Comparison of ENCODE assay signal across 6 cellular contexts in the genomic region with DNA sequence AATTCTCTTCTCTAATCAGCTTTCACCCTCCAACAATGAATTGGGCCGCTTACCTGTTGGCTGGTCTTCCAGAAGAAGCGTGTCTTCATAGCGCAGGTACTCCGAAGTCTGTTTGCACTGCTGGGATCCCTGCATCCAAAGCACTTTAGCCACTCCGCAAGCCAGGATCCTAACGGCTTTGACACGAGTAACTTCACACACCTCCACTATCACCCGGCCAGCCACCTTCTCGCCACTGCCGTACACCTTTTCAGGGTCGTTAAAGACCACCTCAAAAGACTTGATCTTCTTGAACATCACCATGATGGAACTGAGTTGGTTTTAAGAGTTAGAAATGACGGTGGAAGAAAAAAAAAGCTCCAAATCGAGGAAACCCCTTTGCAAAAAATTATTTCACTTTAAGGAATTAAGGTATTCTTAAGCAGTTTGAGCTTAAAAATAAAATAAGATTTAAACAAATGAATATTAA. TPM values are rescaled to one million over a fixed set of nuclear protein-coding genes. Genes with fewer than 3 reads are reported as not detected.
DNase-seq lines count a peak whose midpoint lies in the region; ATAC-seq, FAIRE-seq and TF ChIP-seq lines count a peak whose summit lies in the region.

No MANE protein-coding gene starts in this region.

- intact Hi-C loops in kidney (cut with DNase I) = no loop called here

- peak overlapping the region; percentile 88 to 98 for H3K9ac ChIP-seq in kidney (ENCODE audit: low read length in 2 of 2)

- H3K27me3 Mint-ChIP-seq in T-helper 17 cell = no peaks in the 10 kb centered on the region

- H3K4me1 ChIP-seq in kidney (ENCODE audit: control insufficient read depth in 1 of 2, insufficient read depth in 1 of 2, low read depth in 1 of 2, low read length in 2 of 2) = peaks cover 11 to 16% of the 10 kb centered on the region in 2 donors

- H3K27ac Mint-ChIP-seq in T-helper 17 cell = peak overlapping the region; percentile 97

- DNase-seq in COLO668 (lab: John Stamatoyannopoulos, UW; ENCODE audit: unreplicated experiment) (peak; percentile 30), T-helper 17 cell (no peak), kidney (no peak)
- no peak for DNase-seq in central memory CD4-positive, alpha-beta T cell

- H3K4me3 Mint-ChIP-seq in T-helper 17 cell = peak overlapping the region; percentile 99

- peaks cover 65% of the 10 kb centered on the region for H3K4me1 Mint-ChIP-seq in T-helper 17 cell

- H3K36me3 ChIP-seq in kidney (ENCODE audit: control insufficient read depth in 1 of 2, insufficient read depth in 2 of 2, low read length in 2 of 2) = peaks cover 31 to 44% of the 10 kb centered on the region in 2 donors

- H3K36me3 Mint-ChIP-seq in T-helper 17 cell (ENCODE audit: low read depth) = peaks cover 25% of the 10 kb centered on the region

- FAIRE-seq in kidney (lab: Jason Lieb, UNC) = no peak

- ATAC-seq in T-helper 17 cell = no peak
- no peak for ATAC-seq in HG03045 (IDR thresholded peaks at IDR 0.05; ENCODE audit: unreplicated experiment)
- no peak for ATAC-seq in GM18861 (IDR thresholded peaks at IDR 0.05; ENCODE audit: unreplicated experiment)

- no peaks in the 10 kb centered on the region for H3K9me3 ChIP-seq in T-helper 17 cell (ENCODE audit: control insufficient read depth, low read length, poor library complexity, severe bottlenecking)
- H3K9me3 ChIP-seq in kidney (ENCODE audit: control insufficient read depth in 1 of 2, low read length in 2 of 2) = no peaks in the 10 kb centered on the region

- no peak for TF ChIP-seq CTCF in kidney (IDR thresholded peaks at IDR 0.05; ENCODE audit: borderline replicate concordance, extremely low read depth, insufficient read depth)

- H3K27ac ChIP-seq in kidney (ENCODE audit: low read depth in 2 of 2, low read length in 2 of 2) = peak overlapping the region; percentile 93 to 94

- H3K4me3 ChIP-seq in kidney (ENCODE audit: low read length in 2 of 2) = peak overlapping the region; percentile 90 to 99

RNA-seq across cellular contexts. Expression of gene TXNIP, which starts 0.4 kb away (rescaled TPM):
- total RNA-seq in T-helper 17 cell (100 to 1,000 TPM; 567 to 927 TPM), kidney (1,197 TPM)
- 356 TPM for polyA plus RNA-seq in kidney (ENCODE audit: insufficient read depth, low read depth, low replicate concordance)

RNA-seq across cellular contexts. Expression of gene HJV, which starts 25.5 kb away (rescaled TPM):
- total RNA-seq in T-helper 17 cell = not detected
- total RNA-seq in kidney = not detected
- 1.3 TPM for polyA plus RNA-seq in kidney (ENCODE audit: insufficient read depth, low read depth, low replicate concordance)

RNA-seq across cellular contexts. Expression of gene POLR3GL, which starts 31.5 kb away (rescaled TPM):
- total RNA-seq in T-helper 17 cell = 10 to 100 TPM; 22.2 to 24.1 TPM
- total RNA-seq in kidney = 19.0 TPM
- polyA plus RNA-seq in kidney (ENCODE audit: insufficient read depth, low read depth, low replicate concordance) = 45.6 TPM

RNA-seq across cellular contexts. Expression of gene ANKRD34A, which starts 31.6 kb away (rescaled TPM):
- 1 to 10 TPM in 1 of 2 donors, under 1 TPM in 1; 0.70 to 1.7 TPM for total RNA-seq in T-helper 17 cell
- total RNA-seq in kidney = 0.76 TPM
- polyA plus RNA-seq in kidney (ENCODE audit: insufficient read depth, low read depth, low replicate concordance) = 0.37 TPM

RNA-seq across cellular contexts. Expression of gene LIX1L, which starts 38.2 kb away (rescaled TPM):
- 10 to 100 TPM; 36.6 to 44.1 TPM for total RNA-seq in T-helper 17 cell
- total RNA-seq in kidney = 27.8 TPM
- polyA plus RNA-seq in kidney (ENCODE audit: insufficient read depth, low read depth, low replicate concordance) = 10.0 TPM
